In genomic region chr1:150221552-150221951, GRCh38 we compare ENCODE assay signal across 10 cellular contexts. TPM values are rescaled to one million over a fixed set of nuclear protein-coding genes. Genes with fewer than 3 reads are reported as not detected.
DNase-seq lines count a peak whose midpoint lies in the region; ATAC-seq, FAIRE-seq and TF ChIP-seq lines count a peak whose summit lies in the region.
"Had no signal": no experiment of that assay in that cellular context is flagged by ENCODE, and none has a peak within 500 bp of the region (broad histone marks: within the 10 kb centered on the region; RNA-seq: fewer than 3 reads in every experiment).

No MANE protein-coding gene starts in this region.

- H3K27me3 Mint-ChIP-seq in activated naive CD4-positive, alpha-beta T cell treated with anti-CD3 and anti-CD28 coated beads for 36 hours (ENCODE audit: low read depth), result no peaks in the 10 kb centered on the region

- no peak overlapping the region for H3K27ac ChIP-seq in small intestine (ENCODE audit: low read depth in 1 of 2, low read length in 1 of 2)

- FAIRE-seq in small intestine (lab: Jason Lieb, UNC), result no peak
- FAIRE-seq: colon had no signal

- H3K4me3 ChIP-seq in epithelial cell of esophagus (ENCODE audit: low read length) (no peak overlapping the region), small intestine (ENCODE audit: low read depth in 1 of 2, low read length in 2 of 2) (no peak overlapping the region)

- H3K36me3 Mint-ChIP-seq in activated naive CD4-positive, alpha-beta T cell treated with anti-CD3 and anti-CD28 coated beads for 36 hours (ENCODE audit: low read depth), result peaks cover 31% of the 10 kb centered on the region

- H3K9me3 Mint-ChIP-seq in activated naive CD4-positive, alpha-beta T cell treated with anti-CD3 and anti-CD28 coated beads for 36 hours, result no peaks in the 10 kb centered on the region

- TF ChIP-seq CTCF in epithelial cell of esophagus (IDR thresholded peaks at IDR 0.05; ENCODE audit: insufficient read depth, low read depth, low read length, missing control alignments), result peak; percentile 51

- no peaks in the 10 kb centered on the region for H3K4me1 Mint-ChIP-seq in activated naive CD4-positive, alpha-beta T cell treated with anti-CD3 and anti-CD28 coated beads for 36 hours (ENCODE audit: low read depth)

- no peaks in the 10 kb centered on the region for H3K4me1 ChIP-seq in small intestine (ENCODE audit: control insufficient read depth in 2 of 2, insufficient read depth in 1 of 2, low read depth in 1 of 2, low read length in 1 of 2)

- H3K4me3 Mint-ChIP-seq in activated naive CD4-positive, alpha-beta T cell treated with anti-CD3 and anti-CD28 coated beads for 36 hours, result no peak overlapping the region

- no peak for ATAC-seq in sciatic nerve

- no peaks in the 10 kb centered on the region for H3K9me3 ChIP-seq in small intestine (ENCODE audit: control insufficient read depth, low read depth)

- H3K27ac Mint-ChIP-seq in activated naive CD4-positive, alpha-beta T cell treated with anti-CD3 and anti-CD28 coated beads for 36 hours, result no peak overlapping the region

- H3K36me3 ChIP-seq in small intestine (ENCODE audit: control insufficient read depth in 2 of 2, insufficient read depth in 2 of 2, low read length in 2 of 2), result peaks cover 6 to 7% of the 10 kb centered on the region in 2 donors

- DNase-seq in NOMO-1 treated with DMSO at 0.1 percent for 48 hours (lab: John Stamatoyannopoulos, UW; ENCODE audit: unreplicated experiment), result peak; percentile 6
- no peak for DNase-seq in NOMO-1 treated with dmso at 0.1 percent for 144 hours (lab: John Stamatoyannopoulos, UW; ENCODE audit: unreplicated experiment)
- peak; percentile 0 for DNase-seq in NCI-H2171 (lab: John Stamatoyannopoulos, UW)
- peak; percentile 37 for DNase-seq in epithelial cell of esophagus (ENCODE audit: low read depth)
- DNase-seq in small intestine, result peak; percentile 28
- no peak for DNase-seq in iPS-NIHi7 (ENCODE audit: extremely low spot score)
- DNase-seq in sciatic nerve (ENCODE audit: low spot score), result no peak
- no peak for DNase-seq in activated naive CD4-positive, alpha-beta T cell treated with anti-CD3 and anti-CD28 coated beads for 36 hours
- DNase-seq: GDM1 had no signal

- intact Hi-C loops in sciatic nerve (cut with DNase I), result no loop called here
- intact Hi-C loops in activated naive CD4-positive, alpha-beta T cell treated with anti-CD3 and anti-CD28 coated beads for 36 hours (cut with micrococcal nuclease), result no loop called here

- CTCF ChIA-PET in activated naive CD4-positive, alpha-beta T cell treated with anti-CD3 and anti-CD28 coated beads for 36 hours (lab: Charles Lee), result no interaction called here

- H3K27me3 ChIP-seq in small intestine (ENCODE audit: control insufficient read depth in 2 of 2, insufficient read depth in 2 of 2, low read length in 2 of 2), result no peaks in the 10 kb centered on the region

- 85 to 98% (median 90%) methylated on average over 2 of the region's 2 CpGs for WGBS in small intestine, 3 donors

RNA-seq across cellular contexts. Expression of gene ANP32E, which starts 14.4 kb away (rescaled TPM):
- polyA plus RNA-seq in small intestine, result 10 to 100 TPM; 13.2 to 45.1 (median 16.1) TPM
- total RNA-seq in sciatic nerve, result 40.6 TPM
- 100 to 1,000 TPM; 201 to 202 TPM for total RNA-seq in activated naive CD4-positive, alpha-beta T cell treated with anti-CD3 and anti-CD28 coated beads for 36 hours

RNA-seq across cellular contexts. Expression of gene CA14, which starts 36.0 kb away (rescaled TPM):
- under 1 TPM in 1 of 3 donors, not detected in 2; 0.16 TPM for polyA plus RNA-seq in small intestine
- total RNA-seq in sciatic nerve, result 0.71 TPM
- not detected for total RNA-seq in activated naive CD4-positive, alpha-beta T cell treated with anti-CD3 and anti-CD28 coated beads for 36 hours

RNA-seq across cellular contexts. Expression of gene APH1A, which starts 47.3 kb away (rescaled TPM):
- 100 to 1,000 TPM in 1 of 3 donors, 10 to 100 TPM in 2; 89.2 to 206 (median 94.8) TPM for polyA plus RNA-seq in small intestine
- 87.4 TPM for total RNA-seq in sciatic nerve
- total RNA-seq in activated naive CD4-positive, alpha-beta T cell treated with anti-CD3 and anti-CD28 coated beads for 36 hours, result 10 to 100 TPM; 71.2 to 75.7 TPM

RNA-seq across cellular contexts. Expression of gene C1orf54, which starts 51.0 kb away (rescaled TPM):
- polyA plus RNA-seq in small intestine, result 10 to 100 TPM in 1 of 3 donors, 1 to 10 TPM in 2; 3.8 to 10.3 (median 8.1) TPM
- total RNA-seq in sciatic nerve, result 9.2 TPM
- total RNA-seq in activated naive CD4-positive, alpha-beta T cell treated with anti-CD3 and anti-CD28 coated beads for 36 hours, result under 1 TPM; 0.41 to 0.86 TPM

Comparison
In these comparisons a context has a peak if more than half of its experiments do, and no peak if none do; other contexts are left out.
1. DNase-seq: peak in NOMO-1 treated with DMSO at 0.1 percent for 48 hours (single experiment), NCI-H2171 (single experiment), epithelial cell of esophagus (single experiment) and small intestine (single experiment); none in NOMO-1 treated with dmso at 0.1 percent for 144 hours (single experiment), iPS-NIHi7 (single experiment), sciatic nerve (single experiment) and activated naive CD4-positive, alpha-beta T cell treated with anti-CD3 and anti-CD28 coated beads for 36 hours (single experiment).